ENCODE assay signal across 8 cellular contexts in the genomic region with DNA sequence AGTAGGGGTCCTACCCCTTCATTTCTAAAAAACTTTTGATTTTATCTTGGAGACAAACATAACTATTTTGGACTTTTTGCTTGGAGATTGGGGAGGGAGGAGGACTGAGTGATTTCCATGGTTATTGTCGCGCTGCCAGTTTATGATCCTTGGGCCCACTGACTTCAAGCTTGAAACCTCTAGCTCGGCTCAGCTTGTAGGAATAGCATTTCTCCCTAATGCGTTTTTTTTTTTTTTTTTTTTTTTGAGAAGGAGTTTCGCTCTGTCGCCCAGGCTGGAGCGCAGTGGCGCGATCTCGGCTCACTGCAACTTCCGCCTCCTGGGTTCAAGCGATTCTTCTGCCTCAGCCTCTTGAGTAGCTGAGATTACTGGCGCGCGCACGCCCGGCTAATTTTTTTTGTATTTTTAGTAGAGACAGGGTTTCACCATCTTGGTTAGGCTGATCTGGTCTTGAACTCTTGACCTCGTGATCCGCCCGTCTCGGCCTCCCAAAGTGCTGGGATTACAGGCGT. TPM values are rescaled to one million over a fixed set of nuclear protein-coding genes. Genes with fewer than 3 reads are reported as not detected.
A peak's percentile ranks its signal among the peaks of the same experiment; 100 is the strongest.
DNase-seq lines count a peak whose midpoint lies in the region; ATAC-seq and TF ChIP-seq lines count a peak whose summit lies in the region.
"Not testable (repeated sequence)": the region's sequence is repeated elsewhere in the genome, so short reads cannot be mapped to it uniquely, and the experiment has no call there.

No MANE protein-coding gene starts in this region.

- H3K27ac Mint-ChIP-seq in HFFc6 (peak overlapping the region; percentile 99), naive B cell (peak overlapping the region in 3 of 6 donors; percentile 21 to 95 (median 52))
- H3K27ac Mint-ChIP-seq in activated T-helper 17 cell treated with anti-CD3 and anti-CD28 coated beads, Interleukin-2, amount 50 U/mL, for 72 hours = peak overlapping the region; percentile 98
- H3K27ac Mint-ChIP-seq in stimulated activated memory B cell treated with anti-CD40 and anti-IgM and Interleukin-4, amounts not matched to agents 10 μg/mL and 1 μg/mL and 100 μg/mL, for 72 hours = peak overlapping the region; percentile 94

- H3K4me1 Mint-ChIP-seq in HFFc6 (ENCODE audit: low read depth) (peaks cover 40% of the 10 kb centered on the region), naive B cell (peaks cover 26 to 56% (median 35%) of the 10 kb centered on the region in 3 donors)
- H3K4me1 Mint-ChIP-seq in activated T-helper 17 cell treated with anti-CD3 and anti-CD28 coated beads, Interleukin-2, amount 50 U/mL, for 72 hours = not testable (repeated sequence)
- peaks cover 24% of the 10 kb centered on the region for H3K4me1 Mint-ChIP-seq in stimulated activated memory B cell treated with anti-CD40 and anti-IgM and Interleukin-4, amounts not matched to agents 10 μg/mL and 1 μg/mL and 100 μg/mL, for 72 hours

- H3K4me1 ChIP-seq in BLaER1 treated with 17β-estradiol and CSF1 and Interleukin-3, amounts not matched to agents 10 nM and 100 nM = peaks cover 21 to 38% (median 25%) of the 10 kb centered on the region in 10 experiments
- peaks cover 28% of the 10 kb centered on the region for H3K4me1 ChIP-seq in PC-3 (ENCODE audit: insufficient read depth, low read length)
- H3K4me1 ChIP-seq in left ventricle myocardium inferior = peaks cover 52% of the 10 kb centered on the region

- not testable (repeated sequence) for H3F3A ChIP-seq in PC-3 (ENCODE audit: low read length, unreplicated experiment)

- H3K36me3 Mint-ChIP-seq in HFFc6 (ENCODE audit: low read depth); activated T-helper 17 cell treated with anti-CD3 and anti-CD28 coated beads, Interleukin-2, amount 50 U/mL, for 72 hours (ENCODE audit: low read depth); naive B cell; stimulated activated memory B cell treated with anti-CD40 and anti-IgM and Interleukin-4, amounts not matched to agents 10 μg/mL and 1 μg/mL and 100 μg/mL, for 72 hours: not testable (repeated sequence)

- CTCF ChIA-PET in PC-3 (lab: Charles Lee) = interaction anchor here (0.6 kb wide), 1 partner anchor 67 kb away, joined by 3 read pairs; no protein-coding TSS in a partner anchor

- not testable (repeated sequence) for H3K27me3 ChIP-seq in BLaER1 treated with 17β-estradiol and CSF1 and Interleukin-3, amounts not matched to agents 10 nM and 100 nM; PC-3 (ENCODE audit: low read length); left ventricle myocardium inferior (ENCODE audit: low read depth)

- peak overlapping the region; percentile 84 to 91 (median 88); a peak in 16 of 22 replicates for H3K9ac ChIP-seq in BLaER1 treated with 17β-estradiol and CSF1 and Interleukin-3, amounts not matched to agents 10 nM and 100 nM
- H3K9ac ChIP-seq in PC-3 (ENCODE audit: low read length) = not testable (repeated sequence)

- H3K4me3 ChIP-seq in BLaER1 treated with 17β-estradiol and CSF1 and Interleukin-3, amounts not matched to agents 10 nM and 100 nM = peak overlapping the region; percentile 80 to 93 (median 83); a peak in 16 of 20 replicates
- H3K4me3 ChIP-seq in PC-3 (ENCODE audit: low read length) (peak overlapping the region; percentile 87), choroid plexus epithelial cell (ENCODE audit: low read depth, low read length) (peak overlapping the region; percentile 90), left ventricle myocardium inferior (peak overlapping the region; percentile 86)

- H3K4me2 ChIP-seq in BLaER1 treated with 17β-estradiol and CSF1 and Interleukin-3, amounts not matched to agents 10 nM and 100 nM = peak overlapping the region; percentile 79 to 97 (median 88)
- peak overlapping the region; percentile 80 for H3K4me2 ChIP-seq in PC-3 (ENCODE audit: low read length)

- H3K9me2 ChIP-seq in PC-3 (replicated peaks; ENCODE audit: low read length) = not testable (repeated sequence)

- intact Hi-C loops in PC-3 (cut with micrococcal nuclease); left ventricle myocardium inferior (cut with micrococcal nuclease): not testable (repeated sequence)

- not testable (repeated sequence) for DNase-seq in HFFc6; PC-3; choroid plexus epithelial cell (ENCODE audit: low read depth); left ventricle myocardium inferior; naive B cell

- H3K9me3 ChIP-seq in BLaER1 treated with 17β-estradiol and CSF1 and Interleukin-3, amounts not matched to agents 10 nM and 100 nM (replicated peaks in 1 of 11); PC-3 (ENCODE audit: low read length); left ventricle myocardium inferior (replicated peaks): not testable (repeated sequence)

- POLR2A ChIA-PET in PC-3 (lab: Charles Lee; ENCODE audit: unreplicated experiment) = not testable (repeated sequence)

- not testable (repeated sequence) for H4K20me1 ChIP-seq in BLaER1 treated with 17β-estradiol and CSF1 and Interleukin-3, amounts not matched to agents 10 nM and 100 nM; PC-3 (ENCODE audit: low read length)

- peak overlapping the region in 3 of 11 experiments; percentile 12 to 88 (median 86); a peak in 4 of 22 replicates for H3K27ac ChIP-seq in BLaER1 treated with 17β-estradiol and CSF1 and Interleukin-3, amounts not matched to agents 10 nM and 100 nM
- H3K27ac ChIP-seq in PC-3 (ENCODE audit: low read length); left ventricle myocardium inferior (replicated peaks): not testable (repeated sequence)

- not testable (repeated sequence) for H2AFZ ChIP-seq in PC-3 (ENCODE audit: low read length)

- TF ChIP-seq CTCF in HFFc6 (IDR thresholded peaks at IDR 0.05); PC-3 (conservative IDR thresholded peaks at IDR 0.05; ENCODE audit: low read depth, low read length); choroid plexus epithelial cell (conservative IDR thresholded peaks at IDR 0.05; ENCODE audit: low read depth, low read length); left ventricle myocardium inferior (IDR thresholded peaks at IDR 0.05; ENCODE audit: borderline replicate concordance): not testable (repeated sequence)

- not testable (repeated sequence) for BruUV-seq in PC-3 (replicated peaks; lab: Mats Ljungman, UMichigan)

- ATAC-seq in PC-3; activated T-helper 17 cell treated with anti-CD3 and anti-CD28 coated beads, Interleukin-2, amount 50 U/mL, for 72 hours (replicated peaks); naive B cell (ENCODE audit: low read depth in 2 of 2); stimulated activated memory B cell treated with anti-CD40 and anti-IgM and Interleukin-4, amounts not matched to agents 10 μg/mL and 1 μg/mL and 100 μg/mL, for 72 hours: not testable (repeated sequence)

- peaks cover 0 to 11% (median 0%) of the 10 kb centered on the region in 11 experiments; a peak in 3 of 22 replicates for H3K36me3 ChIP-seq in BLaER1 treated with 17β-estradiol and CSF1 and Interleukin-3, amounts not matched to agents 10 nM and 100 nM
- H3K36me3 ChIP-seq in PC-3 (ENCODE audit: low read depth, low read length); left ventricle myocardium inferior: not testable (repeated sequence)

- not testable (repeated sequence) for H3K9me3 Mint-ChIP-seq in HFFc6; activated T-helper 17 cell treated with anti-CD3 and anti-CD28 coated beads, Interleukin-2, amount 50 U/mL, for 72 hours; naive B cell; stimulated activated memory B cell treated with anti-CD40 and anti-IgM and Interleukin-4, amounts not matched to agents 10 μg/mL and 1 μg/mL and 100 μg/mL, for 72 hours

- H3K4me3 Mint-ChIP-seq in HFFc6 (peak overlapping the region; percentile 98), naive B cell (peak overlapping the region in 7 of 8 donors; percentile 70 to 100 (median 92))
- peak overlapping the region; percentile 99 for H3K4me3 Mint-ChIP-seq in activated T-helper 17 cell treated with anti-CD3 and anti-CD28 coated beads, Interleukin-2, amount 50 U/mL, for 72 hours
- H3K4me3 Mint-ChIP-seq in stimulated activated memory B cell treated with anti-CD40 and anti-IgM and Interleukin-4, amounts not matched to agents 10 μg/mL and 1 μg/mL and 100 μg/mL, for 72 hours = peak overlapping the region; percentile 66

- H3K79me2 ChIP-seq in PC-3 (ENCODE audit: low read length) = peaks cover 63% of the 10 kb centered on the region

- not testable (repeated sequence) for H3K27me3 Mint-ChIP-seq in HFFc6 (ENCODE audit: insufficient read depth); activated T-helper 17 cell treated with anti-CD3 and anti-CD28 coated beads, Interleukin-2, amount 50 U/mL, for 72 hours; naive B cell; stimulated activated memory B cell treated with anti-CD40 and anti-IgM and Interleukin-4, amounts not matched to agents 10 μg/mL and 1 μg/mL and 100 μg/mL, for 72 hours

RNA-seq across cellular contexts. Expression of a gene that starts 1.7 kb away (rescaled TPM):
- 10 to 100 TPM; 21.3 to 28.0 (median 23.4) TPM for total RNA-seq in HFFc6 (2021; fragmentation: NEBNext Ultra II Directional; extraction: Animal tissue kit (Norgen Biotek cat#: 25700))
- 7.5 and 14.7 TPM in 2 replicates for total RNA-seq in PC-3 (2014; rRNA removed)
- total RNA-seq in activated T-helper 17 cell treated with anti-CD3 and anti-CD28 coated beads, Interleukin-2, amount 50 U/mL, for 72 hours = 1 to 10 TPM; 4.4 to 9.8 TPM
- total RNA-seq in left ventricle myocardium inferior = 29.2 TPM
- 10 to 100 TPM; 16.3 to 27.1 (median 19.2) TPM for polyA plus RNA-seq in naive B cell (ENCODE audit: low read depth in 6 of 6)

RNA-seq across cellular contexts. Expression of a gene that starts 33.1 kb away (rescaled TPM):
- 10 to 100 TPM; 14.6 to 18.7 (median 16.3) TPM for total RNA-seq in HFFc6 (2021; fragmentation: NEBNext Ultra II Directional; extraction: Animal tissue kit (Norgen Biotek cat#: 25700))
- total RNA-seq in PC-3 (2014; rRNA removed) (4.7 and 4.9 TPM in 2 replicates), left ventricle myocardium inferior (11.7 TPM)
- 10 to 100 TPM; 17.6 to 22.4 TPM for total RNA-seq in activated T-helper 17 cell treated with anti-CD3 and anti-CD28 coated beads, Interleukin-2, amount 50 U/mL, for 72 hours
- 100 to 1,000 TPM in 4 of 6 donors, 10 to 100 TPM in 2; 67.9 to 116 (median 107) TPM for polyA plus RNA-seq in naive B cell (ENCODE audit: low read depth in 6 of 6)
